Comparison of ENCODE assay signal across 8 cellular contexts in genomic region chr4:81069706-81070331, GRCh38. TPM values are rescaled to one million over a fixed set of nuclear protein-coding genes. Genes with fewer than 3 reads are reported as not detected.
DNase-seq lines count a peak whose midpoint lies in the region; ATAC-seq, FAIRE-seq and TF ChIP-seq lines count a peak whose summit lies in the region.

No MANE protein-coding gene starts in this region.

- H3K27me3 ChIP-seq in effector memory CD4-positive, alpha-beta T cell (replicated peaks; ENCODE audit: control insufficient read depth, insufficient read depth, low read length, poor library complexity, severe bottlenecking), result no peaks in the 10 kb centered on the region
- no peaks in the 10 kb centered on the region for H3K27me3 ChIP-seq in mesendoderm (ENCODE audit: insufficient read depth, low read length, poor library complexity)

- no peaks in the 10 kb centered on the region for H3K9me3 ChIP-seq in effector memory CD4-positive, alpha-beta T cell (ENCODE audit: control insufficient read depth, low read length)

- no peak overlapping the region for H4K8ac ChIP-seq in mesendoderm (ENCODE audit: low read depth, low read length)

- H3K27me3 Mint-ChIP-seq in activated CD4-positive, alpha-beta memory T cell treated with anti-CD3 and anti-CD28 coated beads for 36 hours, result peaks cover 10% of the 10 kb centered on the region

- H3K56ac ChIP-seq in mesendoderm (ENCODE audit: low read length), result no peak overlapping the region

- H3K79me1 ChIP-seq in mesendoderm (ENCODE audit: low read length), result no peaks in the 10 kb centered on the region

- H3K4me1 ChIP-seq in effector memory CD4-positive, alpha-beta T cell (ENCODE audit: control insufficient read depth, insufficient read depth, low read length, poor library complexity, severe bottlenecking), result no peaks in the 10 kb centered on the region
- H3K4me1 ChIP-seq in mesendoderm (ENCODE audit: control insufficient read depth, low read depth, low read length), result no peaks in the 10 kb centered on the region

- no peak for DNase-seq in D721Med (ENCODE audit: insufficient read length, low spot score)
- DNase-seq in NCI-H748 (lab: John Stamatoyannopoulos, UW; ENCODE audit: unreplicated experiment), result peak; percentile 84
- DNase-seq in activated CD4-positive, alpha-beta memory T cell treated with anti-CD3 and anti-CD28 coated beads for 36 hours, result peak; percentile 58
- peak; percentile 1 to 20 (median 9) for DNase-seq in effector memory CD4-positive, alpha-beta T cell
- DNase-seq in mesendoderm, result peak; percentile 95
- DNase-seq in stimulated activated CD8-positive, alpha-beta memory T cell treated with anti-CD3 and anti-CD28 coated beads, Interleukin-4, amount 100 ng/mL, for 24 hours (ENCODE audit: low read depth), result peak; percentile 19

- peak; percentile 95 for TF ChIP-seq CTCF in D721Med (IDR thresholded peaks at IDR 0.05; ENCODE audit: insufficient read depth, missing control alignments)

- no CpG with 5 or more reads among the region's 6 CpGs for WGBS in mesendoderm (ENCODE audit: extremely low coverage, insufficient coverage, low lambda C conversion rate)

- FAIRE-seq in D721Med (lab: Jason Lieb, UNC), result peak; percentile 90

- H2BK15ac ChIP-seq in mesendoderm (replicated peaks; ENCODE audit: low read depth), result no peak overlapping the region

- no peaks in the 10 kb centered on the region for H3K36me3 Mint-ChIP-seq in activated CD4-positive, alpha-beta memory T cell treated with anti-CD3 and anti-CD28 coated beads for 36 hours

- H4K5ac ChIP-seq in mesendoderm (ENCODE audit: low read length), result no peak overlapping the region

- H3K9me3 Mint-ChIP-seq in activated CD4-positive, alpha-beta memory T cell treated with anti-CD3 and anti-CD28 coated beads for 36 hours, result no peaks in the 10 kb centered on the region

- H2BK5ac ChIP-seq in mesendoderm (ENCODE audit: low read length), result no peak overlapping the region

- H3K27ac Mint-ChIP-seq in activated CD4-positive, alpha-beta memory T cell treated with anti-CD3 and anti-CD28 coated beads for 36 hours, result no peak overlapping the region

- H3K4me2 ChIP-seq in mesendoderm (ENCODE audit: low read length), result no peak overlapping the region

- CTCF ChIA-PET in activated CD4-positive, alpha-beta memory T cell treated with anti-CD3 and anti-CD28 coated beads for 36 hours (lab: Charles Lee), result interaction anchor here (0.6 to 3.4 kb wide), 29 partner anchors 9 to 707 kb away, joined by 3 to 54 read pairs (median 4); no protein-coding TSS in a partner anchor

- H3K23ac ChIP-seq in mesendoderm (ENCODE audit: low read length), result no peak overlapping the region

- H3K4me3 Mint-ChIP-seq in activated CD4-positive, alpha-beta memory T cell treated with anti-CD3 and anti-CD28 coated beads for 36 hours, result no peak overlapping the region

- no peak overlapping the region for H3K9ac ChIP-seq in mesendoderm (ENCODE audit: low read length)

- H3K4me1 Mint-ChIP-seq in activated CD4-positive, alpha-beta memory T cell treated with anti-CD3 and anti-CD28 coated beads for 36 hours (ENCODE audit: low read depth), result no peaks in the 10 kb centered on the region

- no peak overlapping the region for H3K18ac ChIP-seq in mesendoderm (ENCODE audit: low read length)

- H3K4me3 ChIP-seq in effector memory CD4-positive, alpha-beta T cell (ENCODE audit: insufficient read depth, low read depth, low read length, poor library complexity, severe bottlenecking), result no peak overlapping the region
- no peak overlapping the region for H3K4me3 ChIP-seq in mesendoderm (ENCODE audit: low read length)

- H2BK120ac ChIP-seq in mesendoderm (ENCODE audit: low read depth, low read length), result no peak overlapping the region

- no peak overlapping the region for H3K27ac ChIP-seq in effector memory CD4-positive, alpha-beta T cell (ENCODE audit: insufficient read depth, low read length, poor library complexity, severe bottlenecking)
- no peak overlapping the region for H3K27ac ChIP-seq in mesendoderm (ENCODE audit: low read depth, low read length)

- POLR2A ChIA-PET in activated CD4-positive, alpha-beta memory T cell treated with anti-CD3 and anti-CD28 coated beads for 36 hours (lab: Charles Lee), result no interaction called here

- ATAC-seq in GM21360 (IDR thresholded peaks at IDR 0.05; ENCODE audit: unreplicated experiment) (peak; percentile 98), HG03575 (IDR thresholded peaks at IDR 0.05; ENCODE audit: extremely low read depth, insufficient number of reproducible peaks, low FRiP score, unreplicated experiment) (peak; percentile 98)

- H3K79me2 ChIP-seq in mesendoderm (ENCODE audit: control insufficient read depth, insufficient read depth, low read length), result no peaks in the 10 kb centered on the region

- no peak overlapping the region for H2AK5ac ChIP-seq in mesendoderm (ENCODE audit: low read length)

- intact Hi-C loops in activated CD4-positive, alpha-beta memory T cell treated with anti-CD3 and anti-CD28 coated beads for 36 hours (cut with micrococcal nuclease), result loop anchor here (1.0 kb wide), 1 partner anchor 281 kb away; no protein-coding TSS in a partner anchor

- H3K36me3 ChIP-seq in effector memory CD4-positive, alpha-beta T cell (ENCODE audit: control insufficient read depth, insufficient read depth, low read length), result no peaks in the 10 kb centered on the region
- H3K36me3 ChIP-seq in mesendoderm (ENCODE audit: control insufficient read depth, insufficient read depth, low read length), result no peaks in the 10 kb centered on the region

- no peak overlapping the region for H3K4ac ChIP-seq in mesendoderm (ENCODE audit: low read depth, low read length)

RNA-seq across cellular contexts. Expression of gene BMP3, which starts 39.3 kb away (rescaled TPM):
- not detected for total RNA-seq in activated CD4-positive, alpha-beta memory T cell treated with anti-CD3 and anti-CD28 coated beads for 36 hours
- polyA plus RNA-seq in mesendoderm (2013, experiment 1 of 2), result 0.03 TPM
- 0.01 TPM for polyA plus RNA-seq in mesendoderm (2013, experiment 2 of 2)
